ENCODE assay signal across 20 cellular contexts in genomic region chr7:94240902-94241301, GRCh38.
DNase-seq lines count a peak whose midpoint lies in the region; TF ChIP-seq lines count a peak whose summit lies in the region.
"Had no signal": no experiment of that assay in that cellular context is flagged by ENCODE, and none has a peak within 500 bp of the region (broad histone marks: within the 10 kb centered on the region; RNA-seq: fewer than 3 reads in every experiment).

No MANE protein-coding gene starts in this region.

- no peak for TF ChIP-seq CTCF in astrocyte of the spinal cord (IDR thresholded peaks at IDR 0.05; ENCODE audit: low read depth, low read length)
- TF ChIP-seq CTCF in fibroblast of pulmonary artery (IDR thresholded peaks at IDR 0.05; ENCODE audit: low read length, missing control alignments), result no peak
- TF ChIP-seq CTCF in osteoblast (IDR thresholded peaks at IDR 0.05; ENCODE audit: extremely low read depth, low read depth, low read length), result no peak
- TF ChIP-seq CTCF in Peyer's patch (IDR thresholded peaks at IDR 0.05), result no peak

- DNase-seq in LHCN-M2 (ENCODE audit: low read depth) (peak; percentile 46), astrocyte of the spinal cord (ENCODE audit: low read depth, low spot score) (peak; percentile 28), fibroblast of pulmonary artery (ENCODE audit: low read depth) (peak; percentile 29), osteoblast (ENCODE audit: insufficient read length, low spot score, missing footprints) (no peak), NCI-H1105 treated with DMSO at 0.1 percent for 48 hours (lab: John Stamatoyannopoulos, UW) (no peak), putamen (ENCODE audit: low spot score) (no peak), Peyer's patch (no peak), posterior vena cava (ENCODE audit: low spot score) (no peak)
- DNase-seq: ACHN, DND-41, GOT3, MV-4-11, NCI-H1417, NCI-H2081, NCI-H2171 treated with DMSO at 0.1 percent for 48 hours, NCI-H446, NCI-H69, SHP77 had no signal

- intact Hi-C loops in posterior vena cava (cut with DNase I), result no loop called here

- H3K79me2 ChIP-seq in osteoblast (ENCODE audit: insufficient read depth, low read length), result no peaks in the 10 kb centered on the region

- H3K36me3 ChIP-seq in osteoblast (ENCODE audit: insufficient read depth, low read length), result no peaks in the 10 kb centered on the region
- no peaks in the 10 kb centered on the region for H3K36me3 ChIP-seq in Peyer's patch

- no peak overlapping the region for H3K4me2 ChIP-seq in osteoblast (ENCODE audit: insufficient read depth, low read length)

- H3K4me1 ChIP-seq in osteoblast (ENCODE audit: insufficient read depth, low read length) (no peaks in the 10 kb centered on the region), Peyer's patch (no peaks in the 10 kb centered on the region)

- H3K27me3 ChIP-seq in osteoblast (ENCODE audit: insufficient read depth, low read length), result no peaks in the 10 kb centered on the region
- H3K27me3 ChIP-seq in Peyer's patch, result peaks cover 0 to 3% of the 10 kb centered on the region in 2 donors

- in situ Hi-C loops in astrocyte of the spinal cord (cut with HindIII; ENCODE audit: low sequenced_read_pairs), result no loop called here

- TF ChIP-seq POLR2A in Peyer's patch (IDR thresholded peaks at IDR 0.05), result no peak

- H3K4me3 ChIP-seq in astrocyte of the spinal cord (ENCODE audit: low read depth, low read length) (no peak overlapping the region), fibroblast of pulmonary artery (replicated peaks; ENCODE audit: low read depth, low read length) (no peak overlapping the region), osteoblast (ENCODE audit: insufficient read depth, low read length) (no peak overlapping the region), Peyer's patch (no peak overlapping the region)
- H3K4me3 ChIP-seq: K562, SK-N-MC had no signal

- H3K9me3 ChIP-seq in osteoblast (ENCODE audit: low read depth, low read length) (no peaks in the 10 kb centered on the region), Peyer's patch (no peaks in the 10 kb centered on the region)

- H2AFZ ChIP-seq in osteoblast (ENCODE audit: low read length), result peak overlapping the region; percentile 39

- H3K27ac ChIP-seq in osteoblast (ENCODE audit: low read depth, low read length) (no peak overlapping the region), Peyer's patch (no peak overlapping the region)
- H3K27ac ChIP-seq: SK-N-MC had no signal

- H4K20me1 ChIP-seq in osteoblast (ENCODE audit: insufficient read depth, low read length), result no peaks in the 10 kb centered on the region

Comparison
In these comparisons a context has a peak if more than half of its experiments do, and no peak if none do; other contexts are left out.
1. DNase-seq: peak in LHCN-M2 (single experiment), astrocyte of the spinal cord (single experiment) and fibroblast of pulmonary artery (single experiment); none in osteoblast (single experiment), NCI-H1105 treated with DMSO at 0.1 percent for 48 hours (single experiment), putamen (single experiment), Peyer's patch (0 of 3) and posterior vena cava (single experiment).